ENCODE assay signal across 1 cellular context in the genomic region with DNA sequence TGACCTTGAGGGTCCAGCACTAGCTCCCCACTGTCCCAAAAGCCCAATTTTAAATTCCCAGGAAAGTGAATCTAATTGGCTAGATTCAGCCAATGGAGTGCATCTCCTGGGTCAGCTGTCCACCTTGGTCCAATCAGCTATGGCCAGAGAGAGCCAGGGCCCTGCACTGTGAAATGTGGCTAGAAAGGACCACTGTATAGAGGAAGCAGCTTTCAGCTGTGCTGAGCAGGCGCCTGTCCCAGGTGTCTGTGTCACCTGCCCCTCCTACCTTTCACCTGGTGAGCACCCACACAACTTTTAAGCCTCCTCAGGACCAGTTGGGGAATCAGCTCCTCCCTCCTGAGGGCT.
TF ChIP-seq lines count a peak whose summit lies in the region.

No MANE protein-coding gene starts in this region.

TF ChIP-seq in GM12878, 131 proteins besides CTCF, POLR2A, EP300 and RAD21 (continued from another document):
- TF ChIP-seq, protein P1, sequence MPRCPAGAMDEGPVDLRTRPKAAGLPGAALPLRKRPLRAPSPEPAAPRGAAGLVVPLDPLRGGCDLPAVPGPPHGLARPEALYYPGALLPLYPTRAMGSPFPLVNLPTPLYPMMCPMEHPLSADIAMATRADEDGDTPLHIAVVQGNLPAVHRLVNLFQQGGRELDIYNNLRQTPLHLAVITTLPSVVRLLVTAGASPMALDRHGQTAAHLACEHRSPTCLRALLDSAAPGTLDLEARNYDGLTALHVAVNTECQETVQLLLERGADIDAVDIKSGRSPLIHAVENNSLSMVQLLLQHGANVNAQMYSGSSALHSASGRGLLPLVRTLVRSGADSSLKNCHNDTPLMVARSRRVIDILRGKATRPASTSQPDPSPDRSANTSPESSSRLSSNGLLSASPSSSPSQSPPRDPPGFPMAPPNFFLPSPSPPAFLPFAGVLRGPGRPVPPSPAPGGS (IDR thresholded peaks at IDR 0.05; ENCODE audit: borderline replicate concordance, insufficient read depth, low read depth, low read length, poor library complexity, severe bottlenecking) = no peak
- TF ChIP-seq, protein P2, sequence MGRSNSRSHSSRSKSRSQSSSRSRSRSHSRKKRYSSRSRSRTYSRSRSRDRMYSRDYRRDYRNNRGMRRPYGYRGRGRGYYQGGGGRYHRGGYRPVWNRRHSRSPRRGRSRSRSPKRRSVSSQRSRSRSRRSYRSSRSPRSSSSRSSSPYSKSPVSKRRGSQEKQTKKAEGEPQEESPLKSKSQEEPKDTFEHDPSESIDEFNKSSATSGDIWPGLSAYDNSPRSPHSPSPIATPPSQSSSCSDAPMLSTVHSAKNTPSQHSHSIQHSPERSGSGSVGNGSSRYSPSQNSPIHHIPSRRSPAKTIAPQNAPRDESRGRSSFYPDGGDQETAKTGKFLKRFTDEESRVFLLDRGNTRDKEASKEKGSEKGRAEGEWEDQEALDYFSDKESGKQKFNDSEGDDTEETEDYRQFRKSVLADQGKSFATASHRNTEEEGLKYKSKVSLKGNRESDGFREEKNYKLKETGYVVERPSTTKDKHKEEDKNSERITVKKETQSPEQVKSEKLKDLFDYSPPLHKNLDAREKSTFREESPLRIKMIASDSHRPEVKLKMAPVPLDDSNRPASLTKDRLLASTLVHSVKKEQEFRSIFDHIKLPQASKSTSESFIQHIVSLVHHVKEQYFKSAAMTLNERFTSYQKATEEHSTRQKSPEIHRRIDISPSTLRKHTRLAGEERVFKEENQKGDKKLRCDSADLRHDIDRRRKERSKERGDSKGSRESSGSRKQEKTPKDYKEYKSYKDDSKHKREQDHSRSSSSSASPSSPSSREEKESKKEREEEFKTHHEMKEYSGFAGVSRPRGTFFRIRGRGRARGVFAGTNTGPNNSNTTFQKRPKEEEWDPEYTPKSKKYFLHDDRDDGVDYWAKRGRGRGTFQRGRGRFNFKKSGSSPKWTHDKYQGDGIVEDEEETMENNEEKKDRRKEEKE (IDR thresholded peaks at IDR 0.05) = no peak
- TF ChIP-seq SMC3 (IDR thresholded peaks at IDR 0.05; ENCODE audit: borderline replicate concordance, low read length) = no peak
- TF ChIP-seq, protein P3, sequence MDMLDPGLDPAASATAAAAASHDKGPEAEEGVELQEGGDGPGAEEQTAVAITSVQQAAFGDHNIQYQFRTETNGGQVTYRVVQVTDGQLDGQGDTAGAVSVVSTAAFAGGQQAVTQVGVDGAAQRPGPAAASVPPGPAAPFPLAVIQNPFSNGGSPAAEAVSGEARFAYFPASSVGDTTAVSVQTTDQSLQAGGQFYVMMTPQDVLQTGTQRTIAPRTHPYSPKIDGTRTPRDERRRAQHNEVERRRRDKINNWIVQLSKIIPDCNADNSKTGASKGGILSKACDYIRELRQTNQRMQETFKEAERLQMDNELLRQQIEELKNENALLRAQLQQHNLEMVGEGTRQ (IDR thresholded peaks at IDR 0.05; ENCODE audit: borderline replicate concordance, low read depth, low read length) = no peak; the same call in 1 of the 2 replicates
- TF ChIP-seq BCL11A (IDR thresholded peaks at IDR 0.05; ENCODE audit: low read depth, low read length) = no peak
- TF ChIP-seq CBFB (IDR thresholded peaks at IDR 0.05; ENCODE audit: low read depth) = no peak
- TF ChIP-seq, protein P4, sequence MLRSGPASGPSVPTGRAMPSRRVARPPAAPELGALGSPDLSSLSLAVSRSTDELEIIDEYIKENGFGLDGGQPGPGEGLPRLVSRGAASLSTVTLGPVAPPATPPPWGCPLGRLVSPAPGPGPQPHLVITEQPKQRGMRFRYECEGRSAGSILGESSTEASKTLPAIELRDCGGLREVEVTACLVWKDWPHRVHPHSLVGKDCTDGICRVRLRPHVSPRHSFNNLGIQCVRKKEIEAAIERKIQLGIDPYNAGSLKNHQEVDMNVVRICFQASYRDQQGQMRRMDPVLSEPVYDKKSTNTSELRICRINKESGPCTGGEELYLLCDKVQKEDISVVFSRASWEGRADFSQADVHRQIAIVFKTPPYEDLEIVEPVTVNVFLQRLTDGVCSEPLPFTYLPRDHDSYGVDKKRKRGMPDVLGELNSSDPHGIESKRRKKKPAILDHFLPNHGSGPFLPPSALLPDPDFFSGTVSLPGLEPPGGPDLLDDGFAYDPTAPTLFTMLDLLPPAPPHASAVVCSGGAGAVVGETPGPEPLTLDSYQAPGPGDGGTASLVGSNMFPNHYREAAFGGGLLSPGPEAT (IDR thresholded peaks at IDR 0.05; ENCODE audit: low read depth) = no peak
